ENCODE assay signal across 24 cellular contexts in the genomic region with DNA sequence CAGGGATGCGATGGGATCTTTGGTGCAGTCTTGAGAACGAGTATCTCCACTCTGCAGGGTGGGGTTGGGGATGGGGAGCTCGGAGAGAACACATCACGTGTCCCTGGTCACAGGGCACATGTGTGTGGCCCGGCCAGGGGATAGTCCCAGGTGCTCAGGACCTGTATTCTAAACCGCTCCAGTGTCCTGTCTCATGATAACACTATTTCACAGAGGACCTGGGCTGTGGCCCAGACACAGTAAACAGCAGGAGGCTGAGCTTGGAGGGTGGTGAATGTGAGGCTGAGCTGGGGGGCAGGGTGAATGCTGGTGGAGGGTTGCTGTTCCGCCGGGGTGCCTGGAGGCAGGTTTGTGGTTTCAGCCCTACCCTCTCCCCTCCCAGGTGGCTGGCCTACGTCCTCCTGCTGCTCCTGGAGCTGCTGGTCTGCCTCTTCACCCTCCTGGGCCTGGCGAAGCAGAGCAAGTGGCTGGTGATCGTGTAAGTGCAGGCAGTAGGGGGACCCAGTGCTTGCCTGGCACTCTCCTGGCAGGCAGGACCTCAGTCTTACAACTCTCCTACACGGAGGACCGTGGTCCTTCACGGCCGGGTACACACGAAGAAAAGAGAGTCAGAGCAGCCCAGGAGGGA. TPM values are rescaled to one million over a fixed set of nuclear protein-coding genes. Genes with fewer than 3 reads are reported as not detected.
DNase-seq lines count a peak whose midpoint lies in the region; ATAC-seq and TF ChIP-seq lines count a peak whose summit lies in the region.
"Had no signal": no experiment of that assay in that cellular context is flagged by ENCODE, and none has a peak within 500 bp of the region (broad histone marks: within the 10 kb centered on the region; RNA-seq: fewer than 3 reads in every experiment).

No MANE protein-coding gene starts in this region.

- no peak overlapping the region for H3K4me2 ChIP-seq in GM23338
- no peak overlapping the region for H3K4me2 ChIP-seq in mesenchymal stem cell (ENCODE audit: low read length, poor library complexity, severe bottlenecking)

- no peak overlapping the region for H3K4me3 Mint-ChIP-seq in GM23338
- H3K4me3 Mint-ChIP-seq: stimulated activated naive CD8-positive, alpha-beta T cell treated with anti-CD3 and anti-CD28 coated beads, Interleukin-15, Interleukin-2, amounts not matched to agents 100 ng/mL and 50 ng/mL, for 24 hours; T-helper 1 cell treated with Interleukin-12 subunit alpha and Interleukin-12 subunit beta and Interleukin-4 antibody, amounts not matched to agents 30 μg/mL and 1 μg/mL, for 36 hours had no signal

- no peaks in the 10 kb centered on the region for H3K79me1 ChIP-seq in mesenchymal stem cell (replicated peaks; ENCODE audit: low read length, poor library complexity, severe bottlenecking)

- H2BK120ac ChIP-seq in mesenchymal stem cell (ENCODE audit: low read depth, low read length), result no peak overlapping the region

- H3F3A ChIP-seq in GM23338 (replicated peaks; ENCODE audit: low read depth), result 0 out of 2 replicates have a peak, but pooled peaks cover 6% of the 10 kb centered on the region

- H4K8ac ChIP-seq in mesenchymal stem cell (ENCODE audit: low read length), result no peak overlapping the region

- H3K9me3 ChIP-seq in mesenchymal stem cell (ENCODE audit: control insufficient read depth, low read length), result no peaks in the 10 kb centered on the region
- H3K9me3 ChIP-seq: ascending aorta had no signal

- H2AFZ ChIP-seq in GM23338, result no peak overlapping the region
- H2AFZ ChIP-seq in mesenchymal stem cell (ENCODE audit: low read depth, low read length), result peak overlapping the region; percentile 1

- no peaks in the 10 kb centered on the region; the same call in 2 of the 3 replicates for H3K9me3 Mint-ChIP-seq in GM23338
- H3K9me3 Mint-ChIP-seq: stimulated activated naive CD8-positive, alpha-beta T cell treated with anti-CD3 and anti-CD28 coated beads, Interleukin-15, Interleukin-2, amounts not matched to agents 100 ng/mL and 50 ng/mL, for 24 hours; T-helper 1 cell treated with Interleukin-12 subunit alpha and Interleukin-12 subunit beta and Interleukin-4 antibody, amounts not matched to agents 30 μg/mL and 1 μg/mL, for 36 hours had no signal

- H3K4me1 ChIP-seq in GM23338 (ENCODE audit: insufficient read depth) (peaks cover 12% of the 10 kb centered on the region), mesenchymal stem cell (ENCODE audit: control insufficient read depth, insufficient read depth, low read depth, low read length) (peaks cover 16% of the 10 kb centered on the region)
- H3K4me1 ChIP-seq: foreskin keratinocyte had no signal

- DNase-seq in AG20443 (ENCODE audit: low spot score) (peak; percentile 8), GM23338 (ENCODE audit: low spot score) (no peak), astrocyte of the hippocampus (ENCODE audit: low read depth, low spot score) (peak; percentile 51), mesenchymal stem cell (no peak), A172 (ENCODE audit: low spot score) (no peak), erythroblast (lab: John Stamatoyannopoulos, UW) (no peak)
- no peak for DNase-seq in activated T-cell treated with anti-CD3 and anti-CD28 coated beads, Interleukin-2, amount 50 U/mL, for 1 hour
- DNase-seq: activated CD4-positive, alpha-beta T cell treated with anti-CD3 and anti-CD28 coated beads, Interleukin-2, amount 50 U/mL, for 48 hours; activated naive CD4-positive, alpha-beta T cell treated with Interleukin-2 at 50 U/mL for 16 hours; activated T-cell treated with anti-CD3 and anti-CD28 coated beads for 4 hours; foreskin keratinocyte; NCI-H1417; NCI-H226; SHP77 treated with DMSO at 0.1 percent for 48 hours had no signal

- peaks cover 27% of the 10 kb centered on the region for H3K4me1 Mint-ChIP-seq in GM23338

- H3K14ac ChIP-seq in mesenchymal stem cell (ENCODE audit: low read length in 2 of 2), result peak overlapping the region in 1 of 2 experiments; percentile 76

- no peaks in the 10 kb centered on the region; the same call in 1 of the 2 replicates for H4K20me1 ChIP-seq in GM23338 (replicated peaks; ENCODE audit: insufficient read depth)

- H2BK5ac ChIP-seq in mesenchymal stem cell (ENCODE audit: low read depth, low read length, poor library complexity, severe bottlenecking), result no peak overlapping the region

- no peak for TF ChIP-seq POLR2A in erythroblast (IDR thresholded peaks at IDR 0.05; ENCODE audit: low read length)

- no peak overlapping the region for H3K9ac ChIP-seq in mesenchymal stem cell (ENCODE audit: low read length)

- ATAC-seq in GM23338 (no peak), GM19035 (IDR thresholded peaks at IDR 0.05; ENCODE audit: unreplicated experiment) (no peak)
- ATAC-seq: foreskin keratinocyte, left lobe of liver, right cardiac atrium had no signal

- no peak overlapping the region for H2BK12ac ChIP-seq in mesenchymal stem cell (ENCODE audit: low read length in 2 of 2)

- no peaks in the 10 kb centered on the region for H3K9me2 ChIP-seq in GM23338 (ENCODE audit: insufficient read depth)

- no peak overlapping the region for H3K4ac ChIP-seq in mesenchymal stem cell (ENCODE audit: low read depth in 1 of 2, low read length in 2 of 2)

- 71% methylated on average over 13 of the region's 16 CpGs for WGBS in mesenchymal stem cell

- H3K27me3 ChIP-seq in GM23338 (ENCODE audit: insufficient read depth) (no peaks in the 10 kb centered on the region), mesenchymal stem cell (ENCODE audit: control insufficient read depth in 1 of 2, insufficient read depth in 1 of 2, low read length in 2 of 2) (peaks cover 25 to 49% of the 10 kb centered on the region in 2 experiments)

- H3K27ac ChIP-seq in GM23338 (ENCODE audit: low read depth) (no peak overlapping the region), mesenchymal stem cell (ENCODE audit: low read length, poor library complexity, severe bottlenecking) (no peak overlapping the region)
- H3K27ac ChIP-seq: ascending aorta, foreskin keratinocyte had no signal

- H3K27ac Mint-ChIP-seq in GM23338, result peak overlapping the region; percentile 23; the same call in 1 of the 2 replicates
- H3K27ac Mint-ChIP-seq: stimulated activated naive CD8-positive, alpha-beta T cell treated with anti-CD3 and anti-CD28 coated beads, Interleukin-15, Interleukin-2, amounts not matched to agents 100 ng/mL and 50 ng/mL, for 24 hours; T-helper 1 cell treated with Interleukin-12 subunit alpha and Interleukin-12 subunit beta and Interleukin-4 antibody, amounts not matched to agents 30 μg/mL and 1 μg/mL, for 36 hours had no signal

- TF ChIP-seq CTCF in GM23338 (conservative IDR thresholded peaks at IDR 0.05; ENCODE audit: low read depth in 2 of 2), result no peak

- no peak overlapping the region for H3K4me3 ChIP-seq in GM23338
- no peak overlapping the region for H3K4me3 ChIP-seq in mesenchymal stem cell (ENCODE audit: insufficient read depth in 1 of 2, low read depth in 1 of 2, low read length in 2 of 2)
- H3K4me3 ChIP-seq: ascending aorta had no signal

- peaks cover 19% of the 10 kb centered on the region for H3K27me3 Mint-ChIP-seq in GM23338 (ENCODE audit: insufficient read depth, low read depth, poor library complexity)

- H2AK5ac ChIP-seq in mesenchymal stem cell (ENCODE audit: low read length, severe bottlenecking), result no peak overlapping the region

- no peak overlapping the region for H3K18ac ChIP-seq in mesenchymal stem cell (ENCODE audit: low read depth in 1 of 2, low read length in 2 of 2)

- H2BK15ac ChIP-seq in mesenchymal stem cell (ENCODE audit: low read depth, poor library complexity, severe bottlenecking), result no peak overlapping the region

- H3K36me3 Mint-ChIP-seq in GM23338 (ENCODE audit: low read depth), result peaks cover 50% of the 10 kb centered on the region

- H4K91ac ChIP-seq in mesenchymal stem cell (ENCODE audit: low read length), result peak overlapping the region; percentile 67

- 0 out of 2 replicates have a peak, but pooled peaks cover 3% of the 10 kb centered on the region for H3K79me2 ChIP-seq in GM23338 (replicated peaks; ENCODE audit: insufficient read depth)

- peak overlapping the region in 1 of 2 experiments; percentile 75 for H3K23ac ChIP-seq in mesenchymal stem cell (ENCODE audit: low read length in 2 of 2)

- H3K36me3 ChIP-seq in GM23338 (ENCODE audit: insufficient read depth) (no peaks in the 10 kb centered on the region), mesenchymal stem cell (ENCODE audit: control insufficient read depth in 1 of 2, insufficient read depth in 2 of 2, low read depth in 1 of 2, low read length in 2 of 2) (no peaks in the 10 kb centered on the region)
- H3K36me3 ChIP-seq: ascending aorta had no signal

TF ChIP-seq in GM23338, 12 proteins besides CTCF, POLR2A, EP300 and RAD21 (continues in another document):
- TF ChIP-seq CREB1 (CRISPR knock-in tag; IDR thresholded peaks at IDR 0.05; ENCODE audit: low read depth) (no peak), ZNF114 (CRISPR knock-in tag; IDR thresholded peaks at IDR 0.05) (no peak), EZH2 (IDR thresholded peaks at IDR 0.05; ENCODE audit: low read depth, unreplicated experiment) (no peak), EZH2phosphoT487 (IDR thresholded peaks at IDR 0.05; ENCODE audit: unreplicated experiment) (no peak), POLR2AphosphoS5 (IDR thresholded peaks at IDR 0.05; ENCODE audit: low read depth) (no peak), ZNF331 (CRISPR knock-in tag; IDR thresholded peaks at IDR 0.05; ENCODE audit: low read depth) (no peak)

RNA-seq across cellular contexts. Expression of a gene that starts 11.1 kb away (rescaled TPM):
- total RNA-seq in GM23338 (2014; rRNA removed; shearing (Covaris generic)), result 31.8 and 40.8 TPM in 2 replicates
- polyA plus RNA-seq in GM23338 (2016; fragmentation: Nextera tagmentation; extraction: Ambion mirVana), result 18.2 and 21.5 TPM in 2 replicates
- 0.04 TPM for polyA plus RNA-seq in mesenchymal stem cell (2013, experiment 1 of 2)
- polyA plus RNA-seq in mesenchymal stem cell (2013, experiment 2 of 2), result not detected
- total RNA-seq in A172 (2014; rRNA removed; shearing (Covaris generic)), result not detected in 2 replicates
- total RNA-seq: endothelial cell of umbilical vein, foreskin keratinocyte, HT1080 had no signal
- polyA plus RNA-seq: AG04450, endothelial cell of umbilical vein, foreskin keratinocyte had no signal

RNA-seq across cellular contexts. Expression of a gene that starts 22.6 kb away (rescaled TPM):
- total RNA-seq in GM23338 (2014; rRNA removed; shearing (Covaris generic)), result 45.6 and 74.3 TPM in 2 replicates
- 41.2 and 42.1 TPM in 2 replicates for polyA plus RNA-seq in GM23338 (2016; fragmentation: Nextera tagmentation; extraction: Ambion mirVana)
- polyA plus RNA-seq in mesenchymal stem cell (2013, experiment 1 of 2), result 130 TPM
- 111 TPM for polyA plus RNA-seq in mesenchymal stem cell (2013, experiment 2 of 2)
- 13.6 and 14.8 TPM in 2 replicates for total RNA-seq in A172 (2014; rRNA removed; shearing (Covaris generic))

RNA-seq across cellular contexts. Expression of a gene that starts 37.2 kb away (rescaled TPM):
- 3.3 and 6.4 TPM in 2 replicates for total RNA-seq in GM23338 (2014; rRNA removed; shearing (Covaris generic))
- 0.26 and 0.52 TPM in 2 replicates for polyA plus RNA-seq in GM23338 (2016; fragmentation: Nextera tagmentation; extraction: Ambion mirVana)
- polyA plus RNA-seq in mesenchymal stem cell (2013, experiment 1 of 2), result 2.7 TPM
- polyA plus RNA-seq in mesenchymal stem cell (2013, experiment 2 of 2), result 2.4 TPM
- not detected in 2 replicates for total RNA-seq in A172 (2014; rRNA removed; shearing (Covaris generic))

RNA-seq across cellular contexts. Expression of a gene that starts 46.7 kb away (rescaled TPM):
- 0.35 and 3.4 TPM in 2 replicates for total RNA-seq in GM23338 (2014; rRNA removed; shearing (Covaris generic))
- polyA plus RNA-seq in GM23338 (2016; fragmentation: Nextera tagmentation; extraction: Ambion mirVana), result 1.4 and 2.3 TPM in 2 replicates
- 85.0 TPM for polyA plus RNA-seq in mesenchymal stem cell (2013, experiment 1 of 2)
- 94.3 TPM for polyA plus RNA-seq in mesenchymal stem cell (2013, experiment 2 of 2)
- 17.2 and 19.1 TPM in 2 replicates for total RNA-seq in A172 (2014; rRNA removed; shearing (Covaris generic))
- total RNA-seq: mononuclear cell had no signal

Comparison
In these comparisons a context has a peak if more than half of its experiments do, and no peak if none do; other contexts are left out.
1. DNase-seq: peak in AG20443 (single experiment) and astrocyte of the hippocampus (single experiment); none in GM23338 (single experiment), mesenchymal stem cell (single experiment), A172 (single experiment), activated T-cell treated with anti-CD3 and anti-CD28 coated beads, Interleukin-2, amount 50 U/mL, for 1 hour (single experiment) and erythroblast (0 of 2).
2. RNA of a gene that starts 11.1 kb away (total RNA-seq): 31.8 to 40.8 TPM in GM23338; not detected in A172; every median in the first group is over 10 times any median in the second.